Comparison of ENCODE assay signal across 9 cellular contexts in the genomic region with DNA sequence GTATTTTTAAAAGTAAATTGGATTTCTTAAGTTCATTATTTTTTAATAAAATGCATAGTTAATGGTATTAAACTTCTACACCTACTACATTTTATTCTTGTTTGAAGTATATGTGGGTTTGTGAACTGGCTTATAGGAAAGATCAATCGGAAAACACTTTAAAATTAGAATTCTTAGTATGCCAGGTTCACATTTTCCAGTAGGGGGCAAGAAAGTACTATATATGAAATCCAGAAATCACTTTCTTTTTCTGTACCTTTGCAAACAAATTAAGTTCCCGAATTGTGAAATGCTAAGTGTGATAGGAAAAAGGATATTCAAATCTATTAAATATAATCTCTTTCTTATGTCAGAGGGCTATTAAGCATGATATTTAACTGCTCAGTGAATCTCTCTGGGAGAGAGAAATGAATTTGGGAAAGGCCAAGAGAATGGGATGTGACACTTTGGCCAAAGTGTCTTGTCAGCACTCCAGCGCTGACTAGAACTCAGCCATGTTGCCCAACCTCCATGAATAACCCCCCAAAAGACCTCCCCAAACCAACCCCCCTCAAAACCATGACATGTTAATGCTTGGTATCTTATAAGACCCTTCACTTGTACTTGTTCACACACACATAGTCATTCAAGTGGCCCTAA.
DNase-seq lines count a peak whose midpoint lies in the region; ATAC-seq and TF ChIP-seq lines count a peak whose summit lies in the region.
"Had no signal": no experiment of that assay in that cellular context is flagged by ENCODE, and none has a peak within 500 bp of the region (broad histone marks: within the 10 kb centered on the region; RNA-seq: fewer than 3 reads in every experiment).

No MANE protein-coding gene starts in this region.

- CTCF ChIA-PET in OCI-LY7 (lab: Charles Lee; ENCODE audit: unreplicated experiment): interaction anchor here (0.7 kb wide), 1 partner anchor 276 kb away, joined by 4 read pairs; no protein-coding TSS in a partner anchor

- 30 to 31% methylated on average over 3 of the region's 3 CpGs for WGBS in tibial nerve, 2 donors

- H3K27me3 ChIP-seq in tibial nerve (no peaks in the 10 kb centered on the region), MG63 (no peaks in the 10 kb centered on the region; the same call in none of the 2 replicates)
- H3K27me3 ChIP-seq: upper lobe of left lung had no signal

- H3K27me3 Mint-ChIP-seq in immature natural killer cell (ENCODE audit: low read depth in 3 of 3): peaks cover 0 to 2% (median 2%) of the 10 kb centered on the region in 3 donors

- no peaks in the 10 kb centered on the region for H3K9me3 Mint-ChIP-seq in immature natural killer cell

- no peak overlapping the region for H3K4me2 ChIP-seq in OCI-LY7 (ENCODE audit: low read length)

- peak; percentile 41 for DNase-seq in GM12865 (ENCODE audit: low read depth)
- peak; percentile 13 for DNase-seq in OCI-LY7 (ENCODE audit: low spot score)
- peak; percentile 22 for DNase-seq in fibroblast of villous mesenchyme (ENCODE audit: low read depth)
- DNase-seq in tibial nerve (ENCODE audit: low spot score in 2 of 2): no peak
- DNase-seq in MG63: no peak
- DNase-seq in stimulated activated CD4-positive, alpha-beta T cell treated with anti-CD3 and anti-CD28 coated beads, Interleukin-15, amount 100 ng/mL, for 24 hours: no peak
- no peak for DNase-seq in immature natural killer cell
- DNase-seq: upper lobe of left lung had no signal

- no peaks in the 10 kb centered on the region for H3K79me2 ChIP-seq in OCI-LY7 (ENCODE audit: insufficient read depth, low read depth, low read length)

- H4K20me1 ChIP-seq in OCI-LY7 (ENCODE audit: insufficient read depth, low read length): no peaks in the 10 kb centered on the region

- no peaks in the 10 kb centered on the region for H3K36me3 Mint-ChIP-seq in immature natural killer cell

- peak; percentile 33 for TF ChIP-seq CTCF in GM12865 (IDR thresholded peaks at IDR 0.05; ENCODE audit: insufficient read depth, low read depth, low read length, missing control alignments)
- TF ChIP-seq CTCF in OCI-LY7 (conservative IDR thresholded peaks at IDR 0.05; ENCODE audit: low read length): peak; percentile 66
- TF ChIP-seq CTCF in fibroblast of villous mesenchyme (IDR thresholded peaks at IDR 0.05; ENCODE audit: insufficient read depth, low read depth, low read length): peak; percentile 36
- TF ChIP-seq CTCF in tibial nerve (IDR thresholded peaks at IDR 0.05): peak; percentile 19 to 40 (median 29)

- H3K4me1 Mint-ChIP-seq in immature natural killer cell: no peaks in the 10 kb centered on the region

- TF ChIP-seq EP300 in tibial nerve (IDR thresholded peaks at IDR 0.05): no peak

- H3K9me2 ChIP-seq in OCI-LY7 (ENCODE audit: insufficient read depth, low read length): no peaks in the 10 kb centered on the region

- H3K4me1 ChIP-seq in OCI-LY7 (ENCODE audit: insufficient read depth, low read length, poor library complexity, severe bottlenecking) (no peaks in the 10 kb centered on the region), tibial nerve (no peaks in the 10 kb centered on the region)
- H3K4me1 ChIP-seq: upper lobe of left lung had no signal

- intact Hi-C loops in OCI-LY7 (cut with micrococcal nuclease; ENCODE audit: unreplicated experiment): no loop called here

- ATAC-seq in HG02759 (IDR thresholded peaks at IDR 0.05; ENCODE audit: unreplicated experiment): peak; percentile 38

- TF ChIP-seq POLR2A in tibial nerve (IDR thresholded peaks at IDR 0.05): no peak

- H3K27ac Mint-ChIP-seq in immature natural killer cell: no peak overlapping the region

- H3K4me3 ChIP-seq in GM12865 (ENCODE audit: low read depth, low read length) (no peak overlapping the region), OCI-LY7 (ENCODE audit: low read depth, low read length, poor library complexity, severe bottlenecking) (no peak overlapping the region), fibroblast of villous mesenchyme (ENCODE audit: low read depth, low read length) (no peak overlapping the region), tibial nerve (no peak overlapping the region), MG63 (no peak overlapping the region)
- H3K4me3 ChIP-seq: upper lobe of left lung had no signal

- no peak overlapping the region for H2AFZ ChIP-seq in OCI-LY7 (ENCODE audit: low read length)

- no peak overlapping the region for H3K27ac ChIP-seq in OCI-LY7 (ENCODE audit: low read depth, low read length, poor library complexity, severe bottlenecking)
- H3K27ac ChIP-seq in tibial nerve: no peak overlapping the region
- H3K27ac ChIP-seq: upper lobe of left lung had no signal

- H3K36me3 ChIP-seq in OCI-LY7 (ENCODE audit: insufficient read depth, low read length): no peaks in the 10 kb centered on the region
- H3K36me3 ChIP-seq in tibial nerve: no peaks in the 10 kb centered on the region
- H3K36me3 ChIP-seq in MG63: no peaks in the 10 kb centered on the region
- H3K36me3 ChIP-seq: upper lobe of left lung had no signal

- H3K4me3 Mint-ChIP-seq in immature natural killer cell: no peak overlapping the region

- no TSS peak for BruUV-seq in OCI-LY7 (replicated peaks; lab: Mats Ljungman, UMichigan)

- POLR2A ChIA-PET in OCI-LY7 (lab: Charles Lee): interaction anchor here (0.6 kb wide), 1 partner anchor 15 kb away, joined by 5 read pairs; no protein-coding TSS in a partner anchor

- H3K9me3 ChIP-seq in OCI-LY7 (ENCODE audit: low read length): no peaks in the 10 kb centered on the region
- H3K9me3 ChIP-seq in tibial nerve: no peaks in the 10 kb centered on the region
- H3K9me3 ChIP-seq in MG63: no peaks in the 10 kb centered on the region
- H3K9me3 ChIP-seq: upper lobe of left lung had no signal

Comparison
In these comparisons a context has a peak if more than half of its experiments do, and no peak if none do; other contexts are left out.
1. DNase-seq: peak in GM12865 (single experiment), OCI-LY7 (single experiment) and fibroblast of villous mesenchyme (single experiment); none in tibial nerve (0 of 2), MG63 (single experiment), stimulated activated CD4-positive, alpha-beta T cell treated with anti-CD3 and anti-CD28 coated beads, Interleukin-15, amount 100 ng/mL, for 24 hours (single experiment) and immature natural killer cell (0 of 3).
2. Peak in every context shown above with its lines, with median percentiles within 50 percentile points of each other: CTCF ChIP-seq.